In genomic region chr21:33931052-33931798, GRCh38 we compare ENCODE assay signal across 8 cellular contexts. TPM values are rescaled to one million over a fixed set of nuclear protein-coding genes. Genes with fewer than 3 reads are reported as not detected.
DNase-seq lines count a peak whose midpoint lies in the region; TF ChIP-seq lines count a peak whose summit lies in the region.
"Not testable (repeated sequence)": the region's sequence is repeated elsewhere in the genome, so short reads cannot be mapped to it uniquely, and the experiment has no call there.

No MANE protein-coding gene starts in this region.

- H3K4me3 Mint-ChIP-seq in activated T-cell treated with anti-CD3 and anti-CD28 coated beads, Interleukin-2, amount 50 U/mL, for 24 hours = peak overlapping the region; percentile 85
- peak overlapping the region; percentile 66 for H3K4me3 Mint-ChIP-seq in dendritic cell treated with granulocyte-macrophage colony-stimulating factor and Interleukin-4, amounts not matched to agents 40 ng/mL and 50 ng/mL, for 4 days

- not testable (repeated sequence) for H3K27ac ChIP-seq in ovary
- peak overlapping the region; percentile 60 to 81 (median 76) for H3K27ac ChIP-seq in stomach

- H3K4me1 ChIP-seq in ovary (ENCODE audit: insufficient read depth) = not testable (repeated sequence)
- peaks cover 0 to 16% (median 7%) of the 10 kb centered on the region in 4 donors for H3K4me1 ChIP-seq in stomach

- H3K4me3 ChIP-seq in iPS-11a (ENCODE audit: low read depth, low read length) = peak overlapping the region; percentile 44
- peak overlapping the region; percentile 36 for H3K4me3 ChIP-seq in ovary
- peak overlapping the region; percentile 41 to 49 (median 44) for H3K4me3 ChIP-seq in stomach

- WGBS in ovary, 3 donors = 77 to 96% (median 86%) methylated on average over 7 to 30 of the region's 34 CpGs
- WGBS in stomach, 5 donors = 56 to 76% (median 68%) methylated on average over 6 to 13 of the region's 34 CpGs

- not testable (repeated sequence) for TF ChIP-seq POLR2A in ovary (IDR thresholded peaks at IDR 0.05); stomach (IDR thresholded peaks at IDR 0.05)

- not testable (repeated sequence) for H3K27me3 ChIP-seq in ovary, stomach

- not testable (repeated sequence) for TF ChIP-seq EP300 in ovary (IDR thresholded peaks at IDR 0.05); stomach (IDR thresholded peaks at IDR 0.05)

- not testable (repeated sequence) for H3K27me3 Mint-ChIP-seq in activated T-cell treated with anti-CD3 and anti-CD28 coated beads, Interleukin-2, amount 50 U/mL, for 24 hours; dendritic cell treated with granulocyte-macrophage colony-stimulating factor and Interleukin-4, amounts not matched to agents 40 ng/mL and 50 ng/mL, for 4 days

- not testable (repeated sequence) for H3K9me3 ChIP-seq in ovary, stomach

- peaks cover 23% of the 10 kb centered on the region for H3K36me3 Mint-ChIP-seq in activated T-cell treated with anti-CD3 and anti-CD28 coated beads, Interleukin-2, amount 50 U/mL, for 24 hours (ENCODE audit: low read depth)
- not testable (repeated sequence) for H3K36me3 Mint-ChIP-seq in dendritic cell treated with granulocyte-macrophage colony-stimulating factor and Interleukin-4, amounts not matched to agents 40 ng/mL and 50 ng/mL, for 4 days (ENCODE audit: low read depth)

- peaks cover 45% of the 10 kb centered on the region for H3K4me1 Mint-ChIP-seq in activated T-cell treated with anti-CD3 and anti-CD28 coated beads, Interleukin-2, amount 50 U/mL, for 24 hours (ENCODE audit: low read depth)
- peaks cover 27% of the 10 kb centered on the region for H3K4me1 Mint-ChIP-seq in dendritic cell treated with granulocyte-macrophage colony-stimulating factor and Interleukin-4, amounts not matched to agents 40 ng/mL and 50 ng/mL, for 4 days (ENCODE audit: low read depth)

- not testable (repeated sequence) for TF ChIP-seq CTCF in ovary (IDR thresholded peaks at IDR 0.05); stomach (IDR thresholded peaks at IDR 0.05)

- H3K36me3 ChIP-seq in ovary, stomach: not testable (repeated sequence)

- intact Hi-C loops in dendritic cell treated with granulocyte-macrophage colony-stimulating factor and Interleukin-4, amounts not matched to agents 40 ng/mL and 50 ng/mL, for 4 days (cut with micrococcal nuclease); stomach (cut with DNase I; ENCODE audit: low total_unique reads): not testable (repeated sequence)
- intact Hi-C loops in ovary (cut with DNase I) = loop anchor here in 1 of 4 donors (10.0 kb wide), 1 partner anchor 74 kb away; no protein-coding TSS in a partner anchor

- DNase-seq in DMS53 treated with DMSO at 0.1 percent for 48 hours (lab: John Stamatoyannopoulos, UW; ENCODE audit: unreplicated experiment) (peak; percentile 21), NCI-H2171 (lab: John Stamatoyannopoulos, UW) (peak; percentile 20), T-helper 1 cell (peak; percentile 30 to 82 (median 67))
- peak; percentile 76 for DNase-seq in activated T-cell treated with anti-CD3 and anti-CD28 coated beads, Interleukin-2, amount 50 U/mL, for 24 hours
- not testable (repeated sequence) for DNase-seq in ovary, stomach

- not testable (repeated sequence) for H3K9me3 Mint-ChIP-seq in activated T-cell treated with anti-CD3 and anti-CD28 coated beads, Interleukin-2, amount 50 U/mL, for 24 hours; dendritic cell treated with granulocyte-macrophage colony-stimulating factor and Interleukin-4, amounts not matched to agents 40 ng/mL and 50 ng/mL, for 4 days

- peak overlapping the region; percentile 96 for H3K27ac Mint-ChIP-seq in activated T-cell treated with anti-CD3 and anti-CD28 coated beads, Interleukin-2, amount 50 U/mL, for 24 hours
- peak overlapping the region; percentile 87 for H3K27ac Mint-ChIP-seq in dendritic cell treated with granulocyte-macrophage colony-stimulating factor and Interleukin-4, amounts not matched to agents 40 ng/mL and 50 ng/mL, for 4 days

RNA-seq across cellular contexts. Expression of gene ATP5PO, which starts 15.6 kb away (rescaled TPM):
- 100 to 1,000 TPM; 144 to 221 (median 169) TPM for total RNA-seq in ovary
- 100 to 1,000 TPM; 252 to 283 TPM for polyA plus RNA-seq in ovary
- total RNA-seq in stomach = 100 to 1,000 TPM in 4 of 5 donors, 10 to 100 TPM in 1; 94.7 to 382 (median 312) TPM
- 100 to 1,000 TPM; 361 to 603 (median 534) TPM for polyA plus RNA-seq in stomach
